In genomic region chr1:43207229-43207853, GRCh38 we compare ENCODE assay signal across 1 cellular context.
TF ChIP-seq lines count a peak whose summit lies in the region.

No MANE protein-coding gene starts in this region.

TF ChIP-seq in SK-N-SH, 30 proteins besides CTCF, POLR2A, EP300 and RAD21 (continued from another document):
- no peak for TF ChIP-seq USF1 (IDR thresholded peaks at IDR 0.05; ENCODE audit: borderline replicate concordance, low read depth)
- TF ChIP-seq MEF2A (IDR thresholded peaks at IDR 0.05; ENCODE audit: borderline replicate concordance, low read depth): no peak
- TF ChIP-seq FOSL2 (IDR thresholded peaks at IDR 0.05; ENCODE audit: borderline replicate concordance, low read depth): no peak
- TF ChIP-seq FOXM1 (IDR thresholded peaks at IDR 0.05; ENCODE audit: low read depth): no peak
- no peak for TF ChIP-seq MXI1 (IDR thresholded peaks at IDR 0.05; ENCODE audit: low read depth, low read length)
- no peak for TF ChIP-seq ZBTB33 (IDR thresholded peaks at IDR 0.05; ENCODE audit: borderline replicate concordance, low read depth)
- TF ChIP-seq IRF3 (IDR thresholded peaks at IDR 0.05; ENCODE audit: low read depth, low read length): no peak
- no peak for TF ChIP-seq REST (IDR thresholded peaks at IDR 0.05; ENCODE audit: low read depth, low read length)
